21 cellular contexts compared by ENCODE assay signal in genomic region chr6:53975966-53976610, GRCh38.
"Had no signal": no experiment of that assay in that cellular context is flagged by ENCODE, and none has a peak within 500 bp of the region (broad histone marks: within the 10 kb centered on the region; RNA-seq: fewer than 3 reads in every experiment).

No MANE protein-coding gene starts in this region.

- H3K36me3 ChIP-seq: sigmoid colon, thoracic aorta, upper lobe of left lung had no signal

- H3K4me1 ChIP-seq: sigmoid colon, upper lobe of left lung had no signal

- DNase-seq: activated B cell treated with CpG ODN at 0.5 μM for 24 hours; activated CD4-positive, alpha-beta T cell treated with anti-CD3 and anti-CD28 coated beads for 36 hours; activated CD4-positive, alpha-beta T cell treated with anti-CD3 and anti-CD28 coated beads, Interleukin-2, amount 50 U/mL, for 48 hours; activated naive CD4-positive, alpha-beta T cell treated with Interleukin-2 at 50 U/mL for 16 hours; activated naive CD8-positive, alpha-beta T cell treated with anti-CD3 and anti-CD28 coated beads for 36 hours; activated T-cell treated with anti-CD3 and anti-CD28 coated beads, Interleukin-2, amount 50 U/mL, for 48 hours; central memory CD4-positive, alpha-beta T cell; effector memory CD8-positive, alpha-beta T cell; left ventricle myocardium superior; mammary epithelial cell; posterior cingulate gyrus; sigmoid colon; stimulated activated CD4-positive, alpha-beta T cell treated with anti-CD3 and anti-CD28 coated beads, Interleukin-4, amount 100 ng/mL, for 1 hour; stimulated activated naive CD4-positive, alpha-beta T cell treated with Interleukin-2 at 50 U/mL for 16 hours; SW 1271; T-helper 17 cell; upper lobe of left lung had no signal

- H3K9me3 ChIP-seq: sigmoid colon, thoracic aorta, upper lobe of left lung had no signal

- ATAC-seq: activated CD4-positive, alpha-beta T cell treated with anti-CD3 and anti-CD28 coated beads for 36 hours; effector memory CD8-positive, alpha-beta T cell; esophagus mucosa; left ventricle myocardium superior; natural killer cell treated with Interleukin-12 subunit alpha and Interleukin-12 subunit beta and Interleukin-15 and Interleukin-18, amount 100 ng/mL, for 72 hours; T-helper 17 cell had no signal

- H3K27me3 ChIP-seq: sigmoid colon, upper lobe of left lung had no signal

- H3K27ac ChIP-seq: sigmoid colon, SK-N-MC, thoracic aorta, upper lobe of left lung had no signal

- H3K4me3 ChIP-seq: sigmoid colon, SK-N-MC, thoracic aorta, upper lobe of left lung had no signal
